In the genomic region with DNA sequence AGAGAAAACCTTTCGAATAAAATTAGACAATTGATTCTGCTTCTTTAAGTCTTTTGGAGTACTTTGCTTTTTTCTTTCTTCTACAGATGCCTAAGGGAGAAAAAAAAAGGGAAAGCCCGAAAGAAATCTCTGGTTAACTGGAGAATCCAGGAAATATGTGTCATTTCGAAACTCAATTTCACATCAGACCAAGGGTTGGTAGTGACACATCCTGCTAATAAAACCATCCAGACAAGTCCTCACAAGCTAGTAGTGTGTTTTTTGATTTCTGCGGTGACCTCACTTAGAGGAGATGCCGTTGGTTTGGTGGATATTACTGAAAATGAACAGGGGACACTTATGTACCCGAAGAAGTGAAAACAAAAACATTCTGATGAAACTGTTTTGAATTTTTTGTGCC, we compare ENCODE assay signal across 17 cellular contexts.
DNase-seq lines count a peak whose midpoint lies in the region; ATAC-seq and TF ChIP-seq lines count a peak whose summit lies in the region.
"Had no signal": no experiment of that assay in that cellular context is flagged by ENCODE, and none has a peak within 500 bp of the region (broad histone marks: within the 10 kb centered on the region; RNA-seq: fewer than 3 reads in every experiment).

No MANE protein-coding gene starts in this region.

- H3K9me1 ChIP-seq in IMR-90 (ENCODE audit: insufficient read depth, low read length) = no peaks in the 10 kb centered on the region

- H2BK15ac ChIP-seq in IMR-90 (ENCODE audit: low read depth, low read length) = peak overlapping the region; percentile 54; the same call in 1 of the 3 replicates

- H3K79me1 ChIP-seq in IMR-90 (ENCODE audit: low read depth in 1 of 2, low read length in 2 of 2) = no peaks in the 10 kb centered on the region

- H3K4me3 ChIP-seq in AG09309 (ENCODE audit: control insufficient read depth, low read depth, low read length) (no peak overlapping the region), IMR-90 (ENCODE audit: insufficient read depth, low read depth, low read length) (no peak overlapping the region), breast epithelium (no peak overlapping the region)
- H3K4me3 ChIP-seq: BLaER1 treated with 17β-estradiol and CSF1 and Interleukin-3, amounts not matched to agents 10 nM and 100 nM; coronary artery; psoas muscle; upper lobe of right lung had no signal

- WGBS in IMR-90 (ENCODE audit: extremely low coverage in 2 of 2, insufficient read length in 1 of 2), 2 experiments = no CpG with 5 or more reads among the region's 6 CpGs

- TF ChIP-seq RAD21 in IMR-90 (IDR thresholded peaks at IDR 0.05; ENCODE audit: low read length) = no peak

- TF ChIP-seq POLR2A in IMR-90 (IDR thresholded peaks at IDR 0.05; ENCODE audit: low read depth, low read length) (no peak), breast epithelium (IDR thresholded peaks at IDR 0.05) (no peak)

- peak overlapping the region; percentile 99 for H4K5ac ChIP-seq in IMR-90 (ENCODE audit: low read depth, low read length)

- no peak for ATAC-seq in IMR-90 (ENCODE audit: low read depth)
- no peak for ATAC-seq in GM21723 (IDR thresholded peaks at IDR 0.05; ENCODE audit: unreplicated experiment)
- no peak for ATAC-seq in T-cell (replicated peaks in 1 of 4)
- ATAC-seq: left cardiac atrium, psoas muscle, upper lobe of right lung had no signal

- DNase-seq in AG09309 (ENCODE audit: low read depth) = peak; percentile 78
- peak; percentile 73 for DNase-seq in IMR-90
- no peak for DNase-seq in breast epithelium (ENCODE audit: low spot score in 2 of 2)
- peak; percentile 57 for DNase-seq in iris pigment epithelial cell (ENCODE audit: low read depth)
- no peak for DNase-seq in T-cell
- DNase-seq in NCI-H1930 (lab: John Stamatoyannopoulos, UW) = no peak
- no peak for DNase-seq in NCI-H1417 treated with DMSO at 0.1 percent for 48 hours (lab: John Stamatoyannopoulos, UW)
- DNase-seq: activated CD4-positive, CD25-positive, alpha-beta regulatory T cell; H7; left cardiac atrium; psoas muscle; SW 1271; upper lobe of right lung had no signal

- H3K9me3 ChIP-seq in IMR-90 (ENCODE audit: control insufficient read depth, insufficient read depth, low read length) (peaks cover 4% of the 10 kb centered on the region; the same call in 1 of the 2 replicates), breast epithelium (peaks cover 0 to 9% of the 10 kb centered on the region in 2 donors)
- H3K9me3 ChIP-seq: upper lobe of right lung had no signal

- no peak overlapping the region for H2AK9ac ChIP-seq in IMR-90 (replicated peaks; ENCODE audit: low read depth, low read length, poor library complexity)

- H3K27me3 ChIP-seq in IMR-90 (ENCODE audit: control insufficient read depth, insufficient read depth, low read length) (no peaks in the 10 kb centered on the region), breast epithelium (no peaks in the 10 kb centered on the region)
- H3K27me3 ChIP-seq: BLaER1 treated with 17β-estradiol and CSF1 and Interleukin-3, amounts not matched to agents 10 nM and 100 nM; upper lobe of right lung had no signal

- no peak overlapping the region for H3K9ac ChIP-seq in IMR-90 (ENCODE audit: low read depth, low read length)
- H3K9ac ChIP-seq: BLaER1 treated with 17β-estradiol and CSF1 and Interleukin-3, amounts not matched to agents 10 nM and 100 nM had no signal

- H3K4me2 ChIP-seq in IMR-90 (ENCODE audit: low read depth, low read length) = no peak overlapping the region

- no peak overlapping the region for H3K4me3 Mint-ChIP-seq in T-cell
- H3K4me3 Mint-ChIP-seq: activated naive CD8-positive, alpha-beta T cell had no signal

- H2BK5ac ChIP-seq in IMR-90 (ENCODE audit: low read depth, low read length, poor library complexity, severe bottlenecking) = peak overlapping the region; percentile 96

- H3K18ac ChIP-seq in IMR-90 (ENCODE audit: low read depth, low read length) = peak overlapping the region; percentile 99

- H2BK120ac ChIP-seq in IMR-90 (ENCODE audit: low read depth, low read length) = peak overlapping the region; percentile 82

- H4K8ac ChIP-seq in IMR-90 (ENCODE audit: low read depth in 2 of 2, low read length in 2 of 2) = peak overlapping the region; percentile 6 to 89; a peak in 2 of 4 replicates

- H3K9me3 Mint-ChIP-seq in T-cell = peaks cover 2 to 6% (median 3%) of the 10 kb centered on the region in 3 donors

- H2BK20ac ChIP-seq in IMR-90 (ENCODE audit: low read depth, low read length) = peak overlapping the region; percentile 89

- H3K36me3 ChIP-seq in IMR-90 (ENCODE audit: control insufficient read depth, insufficient read depth, low read length) (no peaks in the 10 kb centered on the region), breast epithelium (no peaks in the 10 kb centered on the region)
- H3K36me3 ChIP-seq: BLaER1 treated with 17β-estradiol and CSF1 and Interleukin-3, amounts not matched to agents 10 nM and 100 nM; upper lobe of right lung had no signal

- H2AFZ ChIP-seq in IMR-90 (replicated peaks; ENCODE audit: low read length, poor library complexity) = no peak overlapping the region

- no peak overlapping the region for H3K56ac ChIP-seq in IMR-90 (ENCODE audit: extremely low read depth, insufficient read depth, low read length)

- peak overlapping the region; percentile 31; the same call in 1 of the 2 replicates for H3K23ac ChIP-seq in IMR-90 (ENCODE audit: low read depth, low read length)

- no peak overlapping the region for H3K27ac Mint-ChIP-seq in T-cell
- H3K27ac Mint-ChIP-seq: activated naive CD8-positive, alpha-beta T cell had no signal

- H3K4me1 Mint-ChIP-seq in T-cell = no peaks in the 10 kb centered on the region

- intact Hi-C loops in IMR-90 (cut with micrococcal nuclease) = no loop called here
- intact Hi-C loops in breast epithelium (cut with DNase I; ENCODE audit: low total_unique reads) = no loop called here

- no peaks in the 10 kb centered on the region for H3K36me3 Mint-ChIP-seq in T-cell
- H3K36me3 Mint-ChIP-seq: activated naive CD8-positive, alpha-beta T cell had no signal

- peaks cover 8% of the 10 kb centered on the region; the same call in 1 of the 2 replicates for H3K4me1 ChIP-seq in IMR-90 (ENCODE audit: control insufficient read depth, insufficient read depth, low read length)
- no peaks in the 10 kb centered on the region for H3K4me1 ChIP-seq in breast epithelium
- H3K4me1 ChIP-seq: psoas muscle, upper lobe of right lung had no signal

- H3K14ac ChIP-seq in IMR-90 (replicated peaks; ENCODE audit: low read depth, low read length) = peak overlapping the region; percentile 82; the same call in 1 of the 2 replicates

- H3K27me3 Mint-ChIP-seq in T-cell = peaks cover 0 to 7% of the 10 kb centered on the region in 2 donors

- H3K27ac ChIP-seq in IMR-90 (ENCODE audit: insufficient read depth, low read length) = no peak overlapping the region
- H3K27ac ChIP-seq in breast epithelium = peak overlapping the region; percentile 54 to 57
- H3K27ac ChIP-seq: BLaER1 treated with 17β-estradiol and CSF1 and Interleukin-3, amounts not matched to agents 10 nM and 100 nM; coronary artery; psoas muscle; upper lobe of right lung had no signal

- dilution Hi-C loops in IMR-90 (cut with HindIII; ENCODE audit: low sequenced_read_pairs, unreplicated experiment) = no loop called here

- TF ChIP-seq CTCF in AG09309 (IDR thresholded peaks at IDR 0.05; ENCODE audit: control insufficient read depth, insufficient read depth, low read depth, low read length, missing control alignments) (no peak), IMR-90 (conservative IDR thresholded peaks at IDR 0.05; ENCODE audit: low read depth, low read length) (no peak), breast epithelium (IDR thresholded peaks at IDR 0.05) (no peak)

- CTCF ChIA-PET in IMR-90 (lab: Yijun Ruan, JAX) = no interaction called here
- CTCF ChIA-PET in T-cell (lab: Charles Lee) = no interaction called here

- H4K91ac ChIP-seq in IMR-90 (ENCODE audit: insufficient read depth, low read depth, low read length) = peak overlapping the region; percentile 76

- POLR2A ChIA-PET in IMR-90 (lab: Charles Lee; ENCODE audit: unreplicated experiment) = interaction anchor here (0.6 kb wide), 1 partner anchor 402 kb away, joined by 3 read pairs; no protein-coding TSS in a partner anchor
- POLR2A ChIA-PET in T-cell (lab: Charles Lee) = no interaction called here

- H4K20me1 ChIP-seq in IMR-90 (ENCODE audit: insufficient read depth, low read length) = no peaks in the 10 kb centered on the region
- H4K20me1 ChIP-seq: BLaER1 treated with 17β-estradiol and CSF1 and Interleukin-3, amounts not matched to agents 10 nM and 100 nM had no signal

- H3K4ac ChIP-seq in IMR-90 (ENCODE audit: low read depth, low read length) = peak overlapping the region; percentile 85; the same call in 1 of the 2 replicates

- peak overlapping the region; percentile 72; the same call in 1 of the 2 replicates for H2AK5ac ChIP-seq in IMR-90 (ENCODE audit: low read depth, low read length)

- in situ Hi-C loops in IMR-90 (cut with MboI; ENCODE audit: low sequenced_read_pairs) = no loop called here

- no TSS peak for BruUV-seq in IMR-90 (replicated peaks; lab: Mats Ljungman, UMichigan)

TF ChIP-seq in IMR-90, 13 proteins besides CTCF, POLR2A, EP300 and RAD21:
- no peak for TF ChIP-seq BHLHE40 (IDR thresholded peaks at IDR 0.05; ENCODE audit: low read depth, low read length)
- no peak for TF ChIP-seq SMC3 (IDR thresholded peaks at IDR 0.05; ENCODE audit: low read depth, low read length)
- TF ChIP-seq, protein P1, sequence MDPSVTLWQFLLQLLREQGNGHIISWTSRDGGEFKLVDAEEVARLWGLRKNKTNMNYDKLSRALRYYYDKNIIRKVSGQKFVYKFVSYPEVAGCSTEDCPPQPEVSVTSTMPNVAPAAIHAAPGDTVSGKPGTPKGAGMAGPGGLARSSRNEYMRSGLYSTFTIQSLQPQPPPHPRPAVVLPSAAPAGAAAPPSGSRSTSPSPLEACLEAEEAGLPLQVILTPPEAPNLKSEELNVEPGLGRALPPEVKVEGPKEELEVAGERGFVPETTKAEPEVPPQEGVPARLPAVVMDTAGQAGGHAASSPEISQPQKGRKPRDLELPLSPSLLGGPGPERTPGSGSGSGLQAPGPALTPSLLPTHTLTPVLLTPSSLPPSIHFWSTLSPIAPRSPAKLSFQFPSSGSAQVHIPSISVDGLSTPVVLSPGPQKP (IDR thresholded peaks at IDR 0.05; ENCODE audit: borderline replicate concordance, low read depth, low read length) = no peak
- TF ChIP-seq CEBPB (IDR thresholded peaks at IDR 0.05; ENCODE audit: low read depth, low read length) = peak; percentile 46; the same call in 1 of the 2 replicates

Comparison
In these comparisons a context has a peak if more than half of its experiments do, and no peak if none do; other contexts are left out.
1. DNase-seq: peak in AG09309 (single experiment), IMR-90 (single experiment) and iris pigment epithelial cell (single experiment); none in breast epithelium (0 of 2), T-cell (0 of 34), NCI-H1930 (0 of 2) and NCI-H1417 treated with DMSO at 0.1 percent for 48 hours (single experiment).